Comparison of ENCODE assay signal across 8 cellular contexts in genomic region chr3:105367063-105367405, GRCh38. TPM values are rescaled to one million over a fixed set of nuclear protein-coding genes. Genes with fewer than 3 reads are reported as not detected.
A peak's percentile ranks its signal among the peaks of the same experiment; 100 is the strongest.
DNase-seq lines count a peak whose midpoint lies in the region; ATAC-seq and TF ChIP-seq lines count a peak whose summit lies in the region.

No MANE protein-coding gene starts in this region.

- H3K9me3 ChIP-seq in endodermal cell (ENCODE audit: control insufficient read depth, low read length): no peaks in the 10 kb centered on the region
- no peaks in the 10 kb centered on the region for H3K9me3 ChIP-seq in muscle layer of duodenum (ENCODE audit: control insufficient read depth in 1 of 2, low read length in 2 of 2)
- H3K9me3 ChIP-seq in thoracic aorta: no peaks in the 10 kb centered on the region

- H3K4me3 Mint-ChIP-seq in CD14-positive monocyte: peak overlapping the region; percentile 92 to 97
- H3K4me3 Mint-ChIP-seq in WTC11: peak overlapping the region; percentile 81
- H3K4me3 Mint-ChIP-seq in endodermal cell: peak overlapping the region; percentile 72

- H3K27me3 Mint-ChIP-seq in CD14-positive monocyte (ENCODE audit: low read depth in 3 of 3) (peaks cover 0 to 12% (median 11%) of the 10 kb centered on the region in 3 donors), WTC11 (ENCODE audit: low read depth) (peaks cover 22% of the 10 kb centered on the region), endodermal cell (ENCODE audit: insufficient read depth) (peaks cover 48% of the 10 kb centered on the region)

- CTCF ChIA-PET in WTC11 (lab: Charles Lee): interaction anchor here (0.6 to 2.9 kb wide), 7 partner anchors 138 to 1812 kb away, joined by 3 to 11 read pairs (median 3); no protein-coding TSS in a partner anchor

- 0% methylated on average over 29 of the region's 29 CpGs; no CpG with 5 or more reads in 1 of the 2 experiments for WGBS in endodermal cell (ENCODE audit: insufficient coverage in 1 of 2, insufficient read length in 1 of 2), 2 experiments

- H3K9me3 Mint-ChIP-seq in CD14-positive monocyte (peaks cover 0 to 3% (median 0%) of the 10 kb centered on the region in 7 donors), WTC11 (no peaks in the 10 kb centered on the region), endodermal cell (no peaks in the 10 kb centered on the region)

- H3K36me3 ChIP-seq in endodermal cell (ENCODE audit: control insufficient read depth, insufficient read depth, low read length) (no peaks in the 10 kb centered on the region), muscle layer of duodenum (ENCODE audit: control insufficient read depth in 1 of 2, insufficient read depth in 2 of 2, low read length in 2 of 2) (peaks cover 0 to 35% of the 10 kb centered on the region in 2 donors), thoracic aorta (no peaks in the 10 kb centered on the region)

- POLR2A ChIA-PET in WTC11 (lab: Charles Lee): interaction anchor here (0.9 to 1.3 kb wide), 3 partner anchors 12 to 763 kb away, joined by 3 read pairs; no protein-coding TSS in a partner anchor

- H3K27ac ChIP-seq in endodermal cell (ENCODE audit: low read depth, low read length) (no peak overlapping the region), muscle layer of duodenum (ENCODE audit: low read length) (peak overlapping the region; percentile 96), thoracic aorta (peak overlapping the region; percentile 73 to 86)

- intact Hi-C loops in CD14-positive monocyte (cut with micrococcal nuclease): loop anchor here in 1 of 2 donors (5.0 to 10.0 kb wide), 2 partner anchors 35 to 52 kb away; no protein-coding TSS in a partner anchor

- peak overlapping the region; percentile 67 for H3K9ac ChIP-seq in endodermal cell (ENCODE audit: extremely low read depth, low read length, poor library complexity, severe bottlenecking)

- peaks cover 34% of the 10 kb centered on the region for H3K4me1 Mint-ChIP-seq in CD14-positive monocyte
- H3K4me1 Mint-ChIP-seq in WTC11: peaks cover 36% of the 10 kb centered on the region
- H3K4me1 Mint-ChIP-seq in endodermal cell: peaks cover 13% of the 10 kb centered on the region

- no peak for TF ChIP-seq CTCF in CD14-positive monocyte (IDR thresholded peaks at IDR 0.05)
- TF ChIP-seq CTCF in HFF-Myc (IDR thresholded peaks at IDR 0.05; ENCODE audit: low read depth, low read length, missing control alignments): no peak
- no peak for TF ChIP-seq CTCF in WTC11 (IDR thresholded peaks at IDR 0.05)
- no peak for TF ChIP-seq CTCF in endodermal cell (conservative IDR thresholded peaks at IDR 0.05)
- no peak for TF ChIP-seq CTCF in thoracic aorta (IDR thresholded peaks at IDR 0.05)

- peak overlapping the region; percentile 91 to 100 (median 98) for H3K27ac Mint-ChIP-seq in CD14-positive monocyte
- no peak overlapping the region; the same call in 1 of the 2 replicates for H3K27ac Mint-ChIP-seq in WTC11
- peak overlapping the region; percentile 84 for H3K27ac Mint-ChIP-seq in endodermal cell

- peaks cover 12% of the 10 kb centered on the region for H3K27me3 ChIP-seq in endodermal cell (ENCODE audit: control insufficient read depth, insufficient read depth, low read length, poor library complexity, severe bottlenecking)
- H3K27me3 ChIP-seq in muscle layer of duodenum (ENCODE audit: low read depth, low read length): no peaks in the 10 kb centered on the region
- H3K27me3 ChIP-seq in thoracic aorta (replicated peaks; ENCODE audit: insufficient read depth): no peaks in the 10 kb centered on the region

- DNase-seq in CD14-positive monocyte (ENCODE audit: low spot score) (no peak), HFF-Myc (ENCODE audit: extremely low read depth, low read depth) (no peak), WTC11 (ENCODE audit: low spot score) (peak; percentile 49), endodermal cell (no peak), thoracic aorta (ENCODE audit: low spot score) (no peak), NCI-H1092 treated with DMSO at 0.1 percent for 48 hours (lab: John Stamatoyannopoulos, UW) (no peak)

- H3K4me1 ChIP-seq in endodermal cell (ENCODE audit: control insufficient read depth, insufficient read depth, low read length) (no peaks in the 10 kb centered on the region), muscle layer of duodenum (ENCODE audit: control insufficient read depth in 1 of 2, insufficient read depth in 2 of 2, low read length in 2 of 2) (peaks cover 0 to 34% of the 10 kb centered on the region in 2 donors), thoracic aorta (ENCODE audit: control insufficient read depth in 1 of 2, low read depth in 2 of 2) (peaks cover 17 to 32% of the 10 kb centered on the region in 2 donors)

- no peaks in the 10 kb centered on the region for H3K36me3 Mint-ChIP-seq in CD14-positive monocyte
- H3K36me3 Mint-ChIP-seq in WTC11: no peaks in the 10 kb centered on the region
- no peaks in the 10 kb centered on the region for H3K36me3 Mint-ChIP-seq in endodermal cell (ENCODE audit: low read depth)

- ATAC-seq in WTC11: peak; percentile 1
- no peak for ATAC-seq in thoracic aorta (ENCODE audit: insufficient number of reproducible peaks, low FRiP score, low read depth)
- ATAC-seq in HG03469 (IDR thresholded peaks at IDR 0.05; ENCODE audit: unreplicated experiment): no peak

- H3K4me3 ChIP-seq in HFF-Myc (replicated peaks; ENCODE audit: low read depth, low read length) (peak overlapping the region; percentile 93), endodermal cell (ENCODE audit: low read length) (peak overlapping the region; percentile 91), muscle layer of duodenum (ENCODE audit: low read depth in 1 of 2, low read length in 2 of 2) (peak overlapping the region; percentile 86 to 92), thoracic aorta (peak overlapping the region; percentile 88)

TF ChIP-seq in WTC11, 78 proteins besides CTCF, POLR2A, EP300 and RAD21:
- 0 out of 2 replicates have a peak, but pooled peaks have one; percentile 17 for TF ChIP-seq ATF1 (CRISPR knock-in tag; IDR thresholded peaks at IDR 0.05)
- TF ChIP-seq NR3C1 (CRISPR knock-in tag; conservative IDR thresholded peaks at IDR 0.05; ENCODE audit: low read depth): no peak
- TF ChIP-seq ATF2 (CRISPR knock-in tag; IDR thresholded peaks at IDR 0.05; ENCODE audit: borderline replicate concordance, low read depth): no peak

RNA-seq across cellular contexts. Expression of gene ALCAM, which starts 0.3 kb away (rescaled TPM):
- 1 to 10 TPM; 7.9 to 8.0 TPM for polyA plus RNA-seq in CD14-positive monocyte
- 24.0 to 30.7 TPM (median 25.0 TPM) in 3 replicates for total RNA-seq in WTC11 (2021)
- total RNA-seq in endodermal cell: 10 to 100 TPM; 19.3 to 36.5 TPM
- 29.6 TPM for polyA plus RNA-seq in endodermal cell (2013, experiment 1 of 2)
- 33.7 TPM for polyA plus RNA-seq in endodermal cell (2013, experiment 2 of 2)
- 100 to 1,000 TPM; 109 to 122 TPM for total RNA-seq in thoracic aorta
